In genomic region chr21:16002872-16003466, GRCh38 we compare ENCODE assay signal across 10 cellular contexts.
DNase-seq lines count a peak whose midpoint lies in the region; ATAC-seq, FAIRE-seq and TF ChIP-seq lines count a peak whose summit lies in the region.
"Had no signal": no experiment of that assay in that cellular context is flagged by ENCODE, and none has a peak within 500 bp of the region (broad histone marks: within the 10 kb centered on the region; RNA-seq: fewer than 3 reads in every experiment).

No MANE protein-coding gene starts in this region.

- CTCF ChIA-PET in A549 (lab: Yijun Ruan, JAX) (interaction anchor here (0.8 to 1.9 kb wide), 5 partner anchors 9 to 337 kb away, joined by 3 to 5 read pairs (median 4); no protein-coding TSS in a partner anchor), HEK293T (lab: Yijun Ruan, JAX) (no interaction called here)

- H3K4me3 Mint-ChIP-seq in HFFc6: no peak overlapping the region
- H3K4me3 Mint-ChIP-seq: dendritic cell treated with granulocyte-macrophage colony-stimulating factor and Interleukin-4, amounts not matched to agents 40 ng/mL and 50 ng/mL, for 4 days; naive B cell had no signal

- H3K36me3 Mint-ChIP-seq in HFFc6 (ENCODE audit: low read depth): no peaks in the 10 kb centered on the region
- H3K36me3 Mint-ChIP-seq: naive B cell had no signal

- peaks cover 17% of the 10 kb centered on the region for H3K4me1 Mint-ChIP-seq in HFFc6 (ENCODE audit: low read depth)
- H3K4me1 Mint-ChIP-seq: naive B cell had no signal

- DNase-seq in A549 (ENCODE audit: low read depth in 1 of 2, low spot score in 1 of 2) (peak in 1 of 2 experiments; percentile 20), HFFc6 (peak; percentile 25), amniotic epithelial cell (ENCODE audit: low read depth) (peak; percentile 32), HEK293T (ENCODE audit: extremely low spot score) (no peak), NCI-H1105 treated with DMSO at 0.1 percent for 48 hours (lab: John Stamatoyannopoulos, UW) (no peak)
- DNase-seq: naive B cell had no signal

- POLR2A ChIA-PET in A549 (lab: Yijun Ruan, JAX): no interaction called here
- POLR2A ChIA-PET in HEK293T (lab: Yijun Ruan, JAX): no interaction called here

- H3K9me3 Mint-ChIP-seq in HFFc6: no peaks in the 10 kb centered on the region
- H3K9me3 Mint-ChIP-seq: dendritic cell treated with granulocyte-macrophage colony-stimulating factor and Interleukin-4, amounts not matched to agents 40 ng/mL and 50 ng/mL, for 4 days; naive B cell had no signal

- TF ChIP-seq EP300 in A549 (IDR thresholded peaks at IDR 0.05): no peak

- peaks cover 2% of the 10 kb centered on the region; the same call in 1 of the 2 replicates for H3K27me3 Mint-ChIP-seq in HFFc6 (ENCODE audit: insufficient read depth)
- H3K27me3 Mint-ChIP-seq: dendritic cell treated with granulocyte-macrophage colony-stimulating factor and Interleukin-4, amounts not matched to agents 40 ng/mL and 50 ng/mL, for 4 days; naive B cell had no signal

- TF ChIP-seq CTCF in A549 (IDR thresholded peaks at IDR 0.05) (peak; percentile 51), HFFc6 (IDR thresholded peaks at IDR 0.05) (peak; percentile 83)

- no peak for TF ChIP-seq POLR2A in A549 (IDR thresholded peaks at IDR 0.05; ENCODE audit: low read length)

- no peak overlapping the region for H3K27ac ChIP-seq in A549

- no peak overlapping the region for H3K4me3 ChIP-seq in A549

- H3K27ac Mint-ChIP-seq in HFFc6: no peak overlapping the region
- H3K27ac Mint-ChIP-seq: dendritic cell treated with granulocyte-macrophage colony-stimulating factor and Interleukin-4, amounts not matched to agents 40 ng/mL and 50 ng/mL, for 4 days had no signal

- H3K4me2 ChIP-seq in A549: no peak overlapping the region

- H3K4me1 ChIP-seq in A549: no peaks in the 10 kb centered on the region

- TF ChIP-seq RAD21 in A549 (conservative IDR thresholded peaks at IDR 0.05 in 1 of 2, IDR thresholded peaks at IDR 0.05 in 1 of 2): peak; percentile 56 to 57; a peak in 4 of 5 replicates

- H3K9me3 ChIP-seq in A549: no peaks in the 10 kb centered on the region

- FAIRE-seq in A549 (lab: Jason Lieb, UNC) (no peak), islet of Langerhans (lab: Jason Lieb, UNC) (peak; percentile 30)

- ATAC-seq in A549: no peak
- no peak for ATAC-seq in HG02840 (IDR thresholded peaks at IDR 0.05; ENCODE audit: low FRiP score, unreplicated experiment)
- no peak for ATAC-seq in GM18907 (IDR thresholded peaks at IDR 0.05; ENCODE audit: unreplicated experiment)

TF ChIP-seq in A549, 52 proteins besides CTCF, POLR2A, EP300 and RAD21:
- TF ChIP-seq SMC3 (IDR thresholded peaks at IDR 0.05): peak; percentile 41
- no peak for TF ChIP-seq NR3C1 (IDR thresholded peaks at IDR 0.05)
TF ChIP-seq in A549: peak in this region for 1.

TF ChIP-seq in HEK293T, 16 proteins besides CTCF, POLR2A, EP300 and RAD21:
- no peak for TF ChIP-seq ELF4 (IDR thresholded peaks at IDR 0.05)
- no peak for TF ChIP-seq BHLHE40 (IDR thresholded peaks at IDR 0.05; ENCODE audit: borderline replicate concordance)
- no peak for TF ChIP-seq ARNT (IDR thresholded peaks at IDR 0.05)
- no peak for TF ChIP-seq ZNF384 (IDR thresholded peaks at IDR 0.05)
- no peak for TF ChIP-seq TARDBP (IDR thresholded peaks at IDR 0.05)
- TF ChIP-seq SUZ12 (IDR thresholded peaks at IDR 0.05): no peak
- TF ChIP-seq PKNOX1 (IDR thresholded peaks at IDR 0.05): no peak
- no peak for TF ChIP-seq CTBP1 (IDR thresholded peaks at IDR 0.05; ENCODE audit: borderline replicate concordance)
- no peak for TF ChIP-seq HDGF (IDR thresholded peaks at IDR 0.05; ENCODE audit: borderline replicate concordance)
- no peak for TF ChIP-seq L3MBTL2 (conservative IDR thresholded peaks at IDR 0.05)
- no peak for TF ChIP-seq LEF1 (IDR thresholded peaks at IDR 0.05; ENCODE audit: borderline replicate concordance)

Comparison
In these comparisons a context has a peak if more than half of its experiments do, and no peak if none do; other contexts are left out.
1. DNase-seq: peak in HFFc6 (single experiment) and amniotic epithelial cell (single experiment); none in HEK293T (single experiment) and NCI-H1105 treated with DMSO at 0.1 percent for 48 hours (single experiment).